ENCODE assay signal across 1 cellular context in genomic region chr9:107707915-107708441, GRCh38.
A peak's percentile ranks its signal among the peaks of the same experiment; 100 is the strongest.
TF ChIP-seq lines count a peak whose summit lies in the region.

No MANE protein-coding gene starts in this region.

TF ChIP-seq in K562, 482 proteins besides CTCF, POLR2A, EP300 and RAD21 (continued from another document and continues in another):
- no peak for TF ChIP-seq PRDM10 (IDR thresholded peaks at IDR 0.05; ENCODE audit: partially characterized antibody)
- TF ChIP-seq RBM15 (IDR thresholded peaks at IDR 0.05; ENCODE audit: insufficient read depth, low read length) = no peak
- TF ChIP-seq AFF4 (CRISPR knock-in tag; IDR thresholded peaks at IDR 0.05) = no peak
- no peak for TF ChIP-seq ELK3 (CRISPR knock-in tag; IDR thresholded peaks at IDR 0.05)
- TF ChIP-seq PHTF2 (CRISPR knock-in tag; IDR thresholded peaks at IDR 0.05) = no peak
- TF ChIP-seq SRSF1 (IDR thresholded peaks at IDR 0.05; ENCODE audit: low read depth, low read length) = no peak
- TF ChIP-seq ZNF561 (CRISPR knock-in tag; conservative IDR thresholded peaks at IDR 0.05) = no peak
- no peak for TF ChIP-seq ZNF197 (CRISPR knock-in tag; IDR thresholded peaks at IDR 0.05; ENCODE audit: low read depth)
- TF ChIP-seq TEAD4 (IDR thresholded peaks at IDR 0.05; ENCODE audit: low read length) = peak; percentile 75
- no peak for TF ChIP-seq TEAD4 (CRISPR knock-in tag; IDR thresholded peaks at IDR 0.05; ENCODE audit: borderline replicate concordance)
- TF ChIP-seq NR0B1 (IDR thresholded peaks at IDR 0.05; ENCODE audit: partially characterized antibody) = no peak
- TF ChIP-seq TEAD1 (CRISPR knock-in tag; IDR thresholded peaks at IDR 0.05) = peak in 1 of 2 experiments; percentile 33; a peak in 1 of 4 replicates
- no peak for TF ChIP-seq ZNF586 (CRISPR knock-in tag; conservative IDR thresholded peaks at IDR 0.05)
- no peak for TF ChIP-seq STAT6 (CRISPR knock-in tag; IDR thresholded peaks at IDR 0.05)
- TF ChIP-seq HOMEZ (CRISPR knock-in tag; IDR thresholded peaks at IDR 0.05) = no peak
- no peak for TF ChIP-seq POU5F1 (IDR thresholded peaks at IDR 0.05; ENCODE audit: borderline replicate concordance, low read depth, low read length, partially characterized antibody)
- peak; percentile 55 for TF ChIP-seq FOS (IDR thresholded peaks at IDR 0.05; ENCODE audit: extremely low read depth, insufficient read length)
- TF ChIP-seq CTCFL (IDR thresholded peaks at IDR 0.05; ENCODE audit: borderline replicate concordance, insufficient read depth, low read depth, low read length, poor library complexity, severe bottlenecking) = no peak
- TF ChIP-seq CBX3 (IDR thresholded peaks at IDR 0.05; ENCODE audit: borderline replicate concordance in 1 of 2, low read length in 2 of 2) = no peak
- no peak for TF ChIP-seq TCF7L2 (IDR thresholded peaks at IDR 0.05; ENCODE audit: low read depth, low read length)
- TF ChIP-seq TRIM28 (IDR thresholded peaks at IDR 0.05) = no peak
- no peak for TF ChIP-seq SMC3 (conservative IDR thresholded peaks at IDR 0.05; ENCODE audit: insufficient read depth, low read depth, low read length)
- TF ChIP-seq ZNF24 (IDR thresholded peaks at IDR 0.05) = no peak
- TF ChIP-seq IRF2 (CRISPR knock-in tag; IDR thresholded peaks at IDR 0.05) = no peak
- TF ChIP-seq RBBP5 (IDR thresholded peaks at IDR 0.05; ENCODE audit: borderline replicate concordance, insufficient read depth, low read length, poor library complexity, severe bottlenecking) = no peak
- peak; percentile 53; the same call in 1 of the 2 replicates for TF ChIP-seq ARID3A (IDR thresholded peaks at IDR 0.05; ENCODE audit: borderline replicate concordance, low read depth, low read length)
- TF ChIP-seq ZNF445 (CRISPR knock-in tag; IDR thresholded peaks at IDR 0.05; ENCODE audit: low read depth) = no peak
- TF ChIP-seq ATF1 (CRISPR knock-in tag; IDR thresholded peaks at IDR 0.05) = no peak
- peak; percentile 20; the same call in 1 of the 2 replicates for TF ChIP-seq ATF1 (tag; IDR thresholded peaks at IDR 0.05)
- peak; percentile 83 for TF ChIP-seq SMARCA4 (IDR thresholded peaks at IDR 0.05)
- no peak for TF ChIP-seq FOXJ2 (tag; IDR thresholded peaks at IDR 0.05)
- TF ChIP-seq KDM1A (IDR thresholded peaks at IDR 0.05) = peak in 1 of 2 experiments; percentile 55; a peak in 3 of 4 replicates
- TF ChIP-seq RBFOX2 (IDR thresholded peaks at IDR 0.05; ENCODE audit: low read depth, low read length) = no peak
- TF ChIP-seq ZNF511 (CRISPR knock-in tag; IDR thresholded peaks at IDR 0.05) = no peak
- TF ChIP-seq ID3 (CRISPR knock-in tag; IDR thresholded peaks at IDR 0.05) = no peak
- TF ChIP-seq ID3 (tag; IDR thresholded peaks at IDR 0.05) = 0 out of 2 replicates have a peak, but pooled peaks have one; percentile 64
- TF ChIP-seq SMARCC2 (IDR thresholded peaks at IDR 0.05; ENCODE audit: low read depth) = peak; percentile 70; the same call in 1 of the 2 replicates
- no peak for TF ChIP-seq ZNF583 (CRISPR knock-in tag; IDR thresholded peaks at IDR 0.05)
- TF ChIP-seq RBM25 (IDR thresholded peaks at IDR 0.05; ENCODE audit: low read depth, low read length, severe bottlenecking) = no peak
- no peak for TF ChIP-seq HNRNPL (IDR thresholded peaks at IDR 0.05; ENCODE audit: low read depth, low read length)
- no peak for TF ChIP-seq HDAC1 (IDR thresholded peaks at IDR 0.05)
- TF ChIP-seq HNRNPLL (IDR thresholded peaks at IDR 0.05; ENCODE audit: low read depth, low read length, poor library complexity, severe bottlenecking) = no peak
- TF ChIP-seq ZKSCAN3 (CRISPR knock-in tag; IDR thresholded peaks at IDR 0.05) = no peak
